15 cellular contexts compared by ENCODE assay signal in the genomic region with DNA sequence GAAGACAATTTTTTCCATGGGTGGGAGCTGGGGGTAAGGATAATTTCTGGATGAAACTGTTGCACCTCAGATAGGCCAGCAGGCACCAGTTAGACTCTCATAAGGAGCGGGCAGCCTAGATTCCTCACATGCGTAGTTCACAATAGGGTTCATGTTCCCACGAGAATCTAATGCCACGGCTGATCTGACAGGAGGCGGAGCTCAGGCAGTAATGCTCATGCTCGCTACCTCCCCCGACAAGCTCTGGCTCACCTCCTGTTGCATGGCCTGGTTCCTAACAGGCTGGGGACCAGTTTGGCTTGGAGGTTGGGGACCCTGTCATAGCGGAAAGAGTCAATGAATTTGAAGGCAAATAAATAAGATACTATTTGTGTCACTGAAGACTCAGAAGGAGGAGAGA.
A peak's percentile ranks its signal among the peaks of the same experiment; 100 is the strongest.
DNase-seq lines count a peak whose midpoint lies in the region; ATAC-seq, FAIRE-seq and TF ChIP-seq lines count a peak whose summit lies in the region.
"Had no signal": no experiment of that assay in that cellular context is flagged by ENCODE, and none has a peak within 500 bp of the region (broad histone marks: within the 10 kb centered on the region; RNA-seq: fewer than 3 reads in every experiment).

No MANE protein-coding gene starts in this region.

- DNase-seq in A673 (ENCODE audit: low spot score) (peak; percentile 17), H9 (peak; percentile 51), H1 (ENCODE audit: low read depth in 1 of 2, low spot score in 2 of 2) (no peak), kidney (peak; percentile 35), foreskin melanocyte (no peak), HT-29 (ENCODE audit: low spot score) (no peak)
- DNase-seq in activated naive CD4-positive, alpha-beta T cell treated with anti-CD3 and anti-CD28 coated beads, Interleukin-2, amount 50 U/mL, for 72 hours (ENCODE audit: low spot score in 2 of 2), result no peak
- DNase-seq: BE2C, DMS79, GM23248 had no signal

- H4K91ac ChIP-seq in H9 (ENCODE audit: insufficient read length, low read depth, low read length), result no peak overlapping the region
- no peak overlapping the region for H4K91ac ChIP-seq in H1 (replicated peaks; ENCODE audit: insufficient read length, low read length)

- H2BK12ac ChIP-seq in H9 (ENCODE audit: insufficient read length, low read depth, low read length), result no peak overlapping the region
- no peak overlapping the region for H2BK12ac ChIP-seq in H1 (ENCODE audit: low read depth, low read length)

- POLR2A ChIA-PET in A673 (lab: Charles Lee; ENCODE audit: low non-redundant PET), result no interaction called here
- POLR2A ChIA-PET in H1 (lab: Charles Lee; ENCODE audit: partially characterized antibody), result no interaction called here

- H4K8ac ChIP-seq in H9 (replicated peaks; ENCODE audit: insufficient read length, low read depth, low read length) (no peak overlapping the region), H1 (ENCODE audit: extremely low read depth, insufficient read depth, low read length) (no peak overlapping the region; the same call in 1 of the 2 replicates)

- H2BK120ac ChIP-seq in H9 (ENCODE audit: low read depth, low read length, poor library complexity, severe bottlenecking), result no peak overlapping the region
- H2BK120ac ChIP-seq in H1 (replicated peaks; ENCODE audit: low read depth, low read length), result no peak overlapping the region

- H3K36me3 ChIP-seq in A673 (ENCODE audit: insufficient read depth, low read length, poor library complexity, severe bottlenecking), result no peaks in the 10 kb centered on the region
- no peaks in the 10 kb centered on the region for H3K36me3 ChIP-seq in H1 (ENCODE audit: control insufficient read depth in 2 of 4, insufficient read depth in 4 of 4, low read length in 3 of 4)
- H3K36me3 ChIP-seq in kidney (ENCODE audit: control insufficient read depth in 1 of 2, insufficient read depth in 2 of 2, low read length in 2 of 2), result no peaks in the 10 kb centered on the region
- H3K36me3 ChIP-seq: BE2C, HAP-1 had no signal

- no peak overlapping the region for H3K18ac ChIP-seq in H9 (ENCODE audit: insufficient read length, low read depth, low read length)
- no peak overlapping the region for H3K18ac ChIP-seq in H1 (ENCODE audit: extremely low read depth, low read length)

- H3K79me1 ChIP-seq in H9 (ENCODE audit: insufficient read depth, low read depth, low read length, poor library complexity, severe bottlenecking) (no peaks in the 10 kb centered on the region), H1 (ENCODE audit: low read depth, low read length) (no peaks in the 10 kb centered on the region)

- H3K4me3 ChIP-seq in A673 (ENCODE audit: low read depth, low read length, poor library complexity, severe bottlenecking) (no peak overlapping the region), H1 (ENCODE audit: extremely low read depth in 1 of 4, insufficient read depth in 2 of 4, low read depth in 3 of 4, low read length in 4 of 4) (no peak overlapping the region), kidney (ENCODE audit: low read length in 2 of 2) (no peak overlapping the region)
- H3K4me3 ChIP-seq: GM12878, GM23248, HAP-1 had no signal

- H3K4me1 Mint-ChIP-seq in H9, result peaks cover 5 to 8% of the 10 kb centered on the region in 2 experiments; a peak in 3 of 4 replicates
- H3K4me1 Mint-ChIP-seq: CD4-positive, alpha-beta memory T cell had no signal

- H3K79me2 ChIP-seq in H9 (ENCODE audit: insufficient read depth, low read length), result no peaks in the 10 kb centered on the region
- no peaks in the 10 kb centered on the region for H3K79me2 ChIP-seq in H1 (ENCODE audit: control insufficient read depth in 1 of 2, insufficient read depth in 2 of 2, low read length in 2 of 2)

- no peaks in the 10 kb centered on the region for H4K20me1 ChIP-seq in H9 (ENCODE audit: control insufficient read depth, insufficient read depth, insufficient read length)
- no peaks in the 10 kb centered on the region for H4K20me1 ChIP-seq in H1 (replicated peaks in 1 of 2; ENCODE audit: control insufficient read depth in 1 of 2, insufficient read depth in 2 of 2, low read length in 2 of 2)

- no peak for TF ChIP-seq POLR2A in H1 (IDR thresholded peaks at IDR 0.05; ENCODE audit: control extremely low read depth in 1 of 2, low read depth in 2 of 2, low read length in 2 of 2)

- TF ChIP-seq CTCF in A673 (conservative IDR thresholded peaks at IDR 0.05; ENCODE audit: low read depth, low read length), result no peak
- TF ChIP-seq CTCF in H9 (conservative IDR thresholded peaks at IDR 0.05), result no peak
- no peak for TF ChIP-seq CTCF in H1 (IDR thresholded peaks at IDR 0.05; ENCODE audit: control extremely low read depth in 1 of 3, insufficient read depth in 1 of 3, low read depth in 1 of 3, low read length in 3 of 3)
- TF ChIP-seq CTCF in kidney (IDR thresholded peaks at IDR 0.05; ENCODE audit: borderline replicate concordance, extremely low read depth, insufficient read depth), result no peak

- H3K27me3 ChIP-seq in A673 (replicated peaks; ENCODE audit: insufficient read depth, low read depth, low read length, poor library complexity), result no peaks in the 10 kb centered on the region
- no peaks in the 10 kb centered on the region for H3K27me3 ChIP-seq in H9 (ENCODE audit: insufficient read depth, low read length)
- H3K27me3 ChIP-seq in H1 (replicated peaks in 1 of 4; ENCODE audit: control insufficient read depth in 3 of 4, extremely low read depth in 1 of 4, insufficient read depth in 3 of 4, low read length in 3 of 4), result no peaks in the 10 kb centered on the region
- H3K27me3 ChIP-seq: BE2C had no signal

- no peak for TF ChIP-seq RAD21 in H1 (IDR thresholded peaks at IDR 0.05 in 1 of 2, conservative IDR thresholded peaks at IDR 0.05 in 1 of 2; ENCODE audit: low read depth in 2 of 2, low read length in 2 of 2)

- H3K9ac ChIP-seq in H9 (ENCODE audit: extremely low read depth, insufficient read length, low read length), result no peak overlapping the region
- H3K9ac ChIP-seq in H1 (replicated peaks in 1 of 4; ENCODE audit: extremely low read depth in 1 of 4, low read depth in 3 of 4, low read length in 3 of 4), result no peak overlapping the region
- H3K9ac ChIP-seq in kidney (ENCODE audit: low read length in 2 of 2), result no peak overlapping the region
- H3K9ac ChIP-seq: GM23248 had no signal

- no peak for ATAC-seq in activated naive CD4-positive, alpha-beta T cell treated with anti-CD3 and anti-CD28 coated beads, Interleukin-2, amount 50 U/mL, for 72 hours

- peak; percentile 32 for FAIRE-seq in H1 (lab: Jason Lieb, UNC)
- FAIRE-seq in kidney (lab: Jason Lieb, UNC), result no peak
- FAIRE-seq: A204.1, GM12878 had no signal

- TF ChIP-seq EP300 in H1 (IDR thresholded peaks at IDR 0.05; ENCODE audit: borderline replicate concordance in 1 of 2, low read depth in 2 of 2, low read length in 2 of 2), result no peak

- H2BK20ac ChIP-seq in H9 (ENCODE audit: low read depth, low read length, poor library complexity, severe bottlenecking), result no peak overlapping the region
- no peak overlapping the region for H2BK20ac ChIP-seq in H1 (ENCODE audit: low read length)

- no TSS peak for BruUV-seq in A673 (replicated peaks; lab: Mats Ljungman, UMichigan)

- H3K23ac ChIP-seq in H9 (ENCODE audit: insufficient read length, low read depth, low read length), result no peak overlapping the region
- H3K23ac ChIP-seq in H1 (ENCODE audit: insufficient read length), result no peak overlapping the region

- H3K9me3 Mint-ChIP-seq in H9, result peaks cover 6 to 10% of the 10 kb centered on the region in 2 experiments; a peak in 4 of 5 replicates
- H3K9me3 Mint-ChIP-seq in activated naive CD4-positive, alpha-beta T cell treated with anti-CD3 and anti-CD28 coated beads, Interleukin-2, amount 50 U/mL, for 72 hours, result peaks cover 0 to 3% of the 10 kb centered on the region in 2 donors

- no peak overlapping the region for H3K27ac ChIP-seq in A673 (ENCODE audit: low read depth, low read length, poor library complexity, severe bottlenecking)
- no peak overlapping the region for H3K27ac ChIP-seq in H9 (ENCODE audit: insufficient read length, low read depth, low read length)
- H3K27ac ChIP-seq in H1 (ENCODE audit: low read depth, low read length), result no peak overlapping the region
- H3K27ac ChIP-seq in kidney (ENCODE audit: low read depth in 2 of 2, low read length in 2 of 2), result no peak overlapping the region
- H3K27ac ChIP-seq: C4-2B, GM23248 had no signal

- H3K4ac ChIP-seq in H9 (ENCODE audit: low read depth, low read length), result no peak overlapping the region
- no peak overlapping the region for H3K4ac ChIP-seq in H1 (replicated peaks; ENCODE audit: insufficient read length, low read depth, low read length)

- no peak overlapping the region for H2BK15ac ChIP-seq in H9 (ENCODE audit: low read depth, low read length)
- no peak overlapping the region for H2BK15ac ChIP-seq in H1 (ENCODE audit: low read length)

- H3T11ph ChIP-seq in H9 (ENCODE audit: low read length), result no peak overlapping the region

- H2AFZ ChIP-seq in H9 (ENCODE audit: low read length) (no peak overlapping the region), H1 (ENCODE audit: low read length) (no peak overlapping the region)
- H2AFZ ChIP-seq: GM23248 had no signal

- no peaks in the 10 kb centered on the region for H3K4me1 ChIP-seq in A673 (ENCODE audit: insufficient read depth, low read length, poor library complexity, severe bottlenecking)
- H3K4me1 ChIP-seq in H9 (ENCODE audit: insufficient read depth, low read length), result no peaks in the 10 kb centered on the region
- H3K4me1 ChIP-seq in H1 (replicated peaks in 1 of 4; ENCODE audit: control insufficient read depth in 3 of 4, insufficient read depth in 4 of 4, low read length in 3 of 4), result no peaks in the 10 kb centered on the region
- H3K4me1 ChIP-seq in kidney (ENCODE audit: control insufficient read depth in 1 of 2, insufficient read depth in 1 of 2, low read depth in 1 of 2, low read length in 2 of 2), result no peaks in the 10 kb centered on the region
- H3K4me1 ChIP-seq: BE2C had no signal

- no peaks in the 10 kb centered on the region for H3K23me2 ChIP-seq in H9 (ENCODE audit: insufficient read length, low read depth, low read length, poor library complexity, severe bottlenecking)
- H3K23me2 ChIP-seq in H1 (ENCODE audit: low read depth, low read length), result peaks cover 2% of the 10 kb centered on the region; the same call in 1 of the 2 replicates

- H3K4me2 ChIP-seq in H9 (ENCODE audit: insufficient read depth, insufficient read length, low read length) (no peak overlapping the region), H1 (ENCODE audit: insufficient read depth in 1 of 2, low read depth in 2 of 2, low read length in 2 of 2) (no peak overlapping the region)

- H3K14ac ChIP-seq in H9 (ENCODE audit: insufficient read depth, low read length), result no peak overlapping the region
- no peak overlapping the region for H3K14ac ChIP-seq in H1 (ENCODE audit: insufficient read length)

- H3K9me3 ChIP-seq in A673 (ENCODE audit: low read depth, low read length, poor library complexity, severe bottlenecking), result no peaks in the 10 kb centered on the region
- H3K9me3 ChIP-seq in H9 (ENCODE audit: control insufficient read depth, low read depth, low read length), result no peaks in the 10 kb centered on the region
- peaks cover 0 to 6% of the 10 kb centered on the region in 2 experiments; a peak in 1 of 4 replicates for H3K9me3 ChIP-seq in H1 (ENCODE audit: insufficient read depth in 2 of 2, low read depth in 1 of 2, low read length in 1 of 2)
- no peaks in the 10 kb centered on the region for H3K9me3 ChIP-seq in kidney (ENCODE audit: control insufficient read depth in 1 of 2, low read length in 2 of 2)
- H3K9me3 ChIP-seq: BE2C, HAP-1 had no signal

- no peaks in the 10 kb centered on the region for H3K27me3 Mint-ChIP-seq in H9 (ENCODE audit: low read depth)

- H4K5ac ChIP-seq in H9 (ENCODE audit: insufficient read length, low read depth, low read length) (no peak overlapping the region), H1 (ENCODE audit: insufficient read length, low read depth, low read length) (no peak overlapping the region)

- H2BK5ac ChIP-seq in H9 (ENCODE audit: insufficient read length, low read length) (no peak overlapping the region), H1 (ENCODE audit: low read depth, low read length) (no peak overlapping the region)

- peaks cover 2 to 4% (median 3%) of the 10 kb centered on the region in 3 experiments; a peak in 4 of 7 replicates for H3K36me3 Mint-ChIP-seq in H9 (ENCODE audit: insufficient read depth in 1 of 3, low read depth in 3 of 3)
- no peaks in the 10 kb centered on the region for H3K36me3 Mint-ChIP-seq in activated naive CD4-positive, alpha-beta T cell treated with anti-CD3 and anti-CD28 coated beads, Interleukin-2, amount 50 U/mL, for 72 hours
- H3K36me3 Mint-ChIP-seq: CD4-positive, alpha-beta memory T cell had no signal

- H2AK5ac ChIP-seq in H9 (ENCODE audit: insufficient read length, low read length) (no peak overlapping the region), H1 (ENCODE audit: low read depth, low read length) (no peak overlapping the region)

- no peak overlapping the region for H3K56ac ChIP-seq in H9 (ENCODE audit: insufficient read length, low read depth, low read length)
- H3K56ac ChIP-seq in H1 (replicated peaks; ENCODE audit: insufficient read length, low read depth, low read length), result no peak overlapping the region

- H3K27ac Mint-ChIP-seq in H9, result peak overlapping the region in 1 of 3 experiments; percentile 26; a peak in 1 of 7 replicates
- H3K27ac Mint-ChIP-seq in activated naive CD4-positive, alpha-beta T cell treated with anti-CD3 and anti-CD28 coated beads, Interleukin-2, amount 50 U/mL, for 72 hours, result no peak overlapping the region
- H3K27ac Mint-ChIP-seq: CD4-positive, alpha-beta memory T cell had no signal

- CTCF ChIA-PET in A673 (lab: Charles Lee) (interaction anchor here (1.7 kb wide), 1 partner anchor 68 kb away, joined by 5 read pairs; no protein-coding TSS in a partner anchor), H1 (lab: Charles Lee; ENCODE audit: partially characterized antibody) (interaction anchor here (0.6 to 3.1 kb wide), 13 partner anchors 9 to 1157 kb away, joined by 3 to 38 read pairs (median 3); no protein-coding TSS in a partner anchor)

- intact Hi-C loops in A673 (cut with micrococcal nuclease; ENCODE audit: unreplicated experiment), result loop anchor here (2.0 to 5.0 kb wide), 3 partner anchors 68 to 637 kb away; no protein-coding TSS in a partner anchor
- intact Hi-C loops in kidney (cut with DNase I), result no loop called here

- no CpG with 5 or more reads among the region's 8 CpGs for WGBS in H9 (ENCODE audit: extremely low coverage, insufficient read length, low lambda C conversion rate)
- 86% methylated on average over 8 of the region's 8 CpGs; no CpG with 5 or more reads in 1 of the 2 experiments for WGBS in H1 (ENCODE audit: extremely low coverage in 1 of 2, insufficient coverage in 1 of 2, insufficient read length in 1 of 2, insufficient replicate concordance in 2 of 2, low coverage in 1 of 2, low lambda C conversion rate in 2 of 2, missing lambda C conversion rate in 1 of 2), 2 experiments

- no peak overlapping the region for H3K4me3 Mint-ChIP-seq in H9
- H3K4me3 Mint-ChIP-seq: CD4-positive, alpha-beta memory T cell had no signal

Comparison
In these comparisons a context has a peak if more than half of its experiments do, and no peak if none do; other contexts are left out.
1. DNase-seq: peak in A673 (single experiment), H9 (single experiment) and kidney (single experiment); none in H1 (0 of 2), foreskin melanocyte (single experiment), HT-29 (single experiment) and activated naive CD4-positive, alpha-beta T cell treated with anti-CD3 and anti-CD28 coated beads, Interleukin-2, amount 50 U/mL, for 72 hours (0 of 2).